8 cellular contexts compared by ENCODE assay signal in genomic region chr1:89065077-89065868, GRCh38. TPM values are rescaled to one million over a fixed set of nuclear protein-coding genes. Genes with fewer than 3 reads are reported as not detected.
DNase-seq lines count a peak whose midpoint lies in the region; ATAC-seq, FAIRE-seq and TF ChIP-seq lines count a peak whose summit lies in the region.

Gene GBP1 (minus strand): TSS chr1:89065208. CDS start chr1:89063234, 1,974 bp downstream.

- H3K9me3 Mint-ChIP-seq in astrocyte (ENCODE audit: unreplicated experiment) = peaks cover 2% of the 10 kb centered on the region
- no peaks in the 10 kb centered on the region for H3K9me3 Mint-ChIP-seq in endothelial cell (ENCODE audit: unreplicated experiment)

- intact Hi-C loops in spleen (cut with DNase I; ENCODE audit: low total_unique reads) = no loop called here

- TF ChIP-seq CTCF in astrocyte (IDR thresholded peaks at IDR 0.05; ENCODE audit: insufficient read depth, low read depth, low read length) (no peak), hepatocyte (IDR thresholded peaks at IDR 0.05; ENCODE audit: poor library complexity) (no peak), spleen (IDR thresholded peaks at IDR 0.05 in 8 of 11, conservative IDR thresholded peaks at IDR 0.05 in 3 of 11) (no peak), endothelial cell (IDR thresholded peaks at IDR 0.05; ENCODE audit: unreplicated experiment) (no peak), WERI-Rb-1 (IDR thresholded peaks at IDR 0.05; ENCODE audit: low read depth, low read length) (no peak)

- WGBS in hepatocyte (ENCODE audit: low lambda C conversion rate, missing lambda C conversion rate) = 69% methylated on average over 4 of the region's 4 CpGs
- 16 to 25% (median 21%) methylated on average over 4 of the region's 4 CpGs for WGBS in spleen, 5 donors

- ATAC-seq in GM21390 (IDR thresholded peaks at IDR 0.05; ENCODE audit: unreplicated experiment) = peak; percentile 58

- TF ChIP-seq POLR2A in spleen (IDR thresholded peaks at IDR 0.05) = peak in 1 of 3 donors; percentile 45

- H3K27ac Mint-ChIP-seq in astrocyte (ENCODE audit: unreplicated experiment) = peak within 1 kb of the TSS; percentile 66
- no peak within 1 kb of the TSS for H3K27ac Mint-ChIP-seq in endothelial cell (ENCODE audit: unreplicated experiment)

- H4K20me1 ChIP-seq in astrocyte (ENCODE audit: insufficient read depth, low read length) (peaks cover 3% of the 10 kb centered on the region), hepatocyte (ENCODE audit: insufficient read depth, poor library complexity, severe bottlenecking) (no peaks in the 10 kb centered on the region)

- no peaks in the 10 kb centered on the region for H3K9me2 ChIP-seq in hepatocyte (replicated peaks; ENCODE audit: insufficient read depth)

- no peaks in the 10 kb centered on the region for H3K36me3 ChIP-seq in astrocyte (ENCODE audit: insufficient read depth, low read length)
- H3K36me3 ChIP-seq in hepatocyte (replicated peaks; ENCODE audit: insufficient read depth, low read depth) = no peaks in the 10 kb centered on the region
- H3K36me3 ChIP-seq in spleen = peaks cover 0 to 31% (median under 1%) of the 10 kb centered on the region in 6 donors
- H3K36me3 ChIP-seq in WERI-Rb-1 = no peaks in the 10 kb centered on the region

- peak within 1 kb of the TSS; percentile 82 for H3K9ac ChIP-seq in astrocyte (ENCODE audit: low read length)

- H3K27me3 ChIP-seq in astrocyte (ENCODE audit: insufficient read depth, low read length) (no peaks in the 10 kb centered on the region), hepatocyte (no peaks in the 10 kb centered on the region), spleen (replicated peaks in 1 of 7) (no peaks in the 10 kb centered on the region), WERI-Rb-1 (ENCODE audit: insufficient read depth, low read depth, severe bottlenecking) (peaks cover 7% of the 10 kb centered on the region)

- H3K4me1 Mint-ChIP-seq in astrocyte (ENCODE audit: low read depth, unreplicated experiment) = peaks cover 23% of the 10 kb centered on the region
- H3K4me1 Mint-ChIP-seq in endothelial cell (ENCODE audit: unreplicated experiment) = peaks cover 11% of the 10 kb centered on the region

- H3K4me3 ChIP-seq in astrocyte (ENCODE audit: insufficient read depth, low read depth, low read length) (peak within 1 kb of the TSS; percentile 69), hepatocyte (peak within 1 kb of the TSS; percentile 1), spleen (peak within 1 kb of the TSS; percentile 43 to 70 (median 56)), WERI-Rb-1 (ENCODE audit: low read depth, low read length) (no peak within 1 kb of the TSS)

- H2AFZ ChIP-seq in astrocyte (ENCODE audit: low read depth, low read length) (peak within 1 kb of the TSS; percentile 65), hepatocyte (no peak within 1 kb of the TSS)

- H3K4me1 ChIP-seq in astrocyte (ENCODE audit: insufficient read depth, low read length) (no peaks in the 10 kb centered on the region), hepatocyte (ENCODE audit: insufficient read depth) (peaks cover 6% of the 10 kb centered on the region), spleen (peaks cover 13 to 81% (median 50%) of the 10 kb centered on the region in 6 donors)

- DNase-seq in DMS53 treated with DMSO at 0.1 percent for 48 hours (lab: John Stamatoyannopoulos, UW; ENCODE audit: unreplicated experiment) = peak; percentile 12
- DNase-seq in KG1 (lab: John Stamatoyannopoulos, UW) = peak; percentile 15
- peak; percentile 85 for DNase-seq in astrocyte (ENCODE audit: low read depth)
- DNase-seq in hepatocyte (ENCODE audit: low spot score) = peak; percentile 40
- no peak for DNase-seq in spleen
- DNase-seq in endothelial cell (ENCODE audit: low spot score) = no peak
- no peak for DNase-seq in WERI-Rb-1

- H3K27ac ChIP-seq in astrocyte (ENCODE audit: low read depth, low read length) (peak within 1 kb of the TSS; percentile 44), hepatocyte (peak within 1 kb of the TSS; percentile 69), spleen (peak within 1 kb of the TSS; percentile 69 to 89 (median 86)), WERI-Rb-1 (no peak within 1 kb of the TSS)

- H3K27me3 Mint-ChIP-seq in astrocyte (ENCODE audit: low read depth, unreplicated experiment) (no peaks in the 10 kb centered on the region), endothelial cell (ENCODE audit: unreplicated experiment) (no peaks in the 10 kb centered on the region)

- no peaks in the 10 kb centered on the region for H3K9me3 ChIP-seq in astrocyte (ENCODE audit: insufficient read depth, low read depth, low read length)
- H3K9me3 ChIP-seq in hepatocyte (ENCODE audit: low read depth) = no peaks in the 10 kb centered on the region
- no peaks in the 10 kb centered on the region for H3K9me3 ChIP-seq in spleen
- H3K9me3 ChIP-seq in WERI-Rb-1 (ENCODE audit: severe bottlenecking) = no peaks in the 10 kb centered on the region

- FAIRE-seq in astrocyte (lab: Jason Lieb, UNC) = peak; percentile 98

- peaks cover 4% of the 10 kb centered on the region for H3K36me3 Mint-ChIP-seq in astrocyte (ENCODE audit: low read depth, unreplicated experiment)
- H3K36me3 Mint-ChIP-seq in endothelial cell (ENCODE audit: low read depth, unreplicated experiment) = no peaks in the 10 kb centered on the region

- H3K4me3 Mint-ChIP-seq in astrocyte (ENCODE audit: unreplicated experiment) (peak within 1 kb of the TSS; percentile 90), endothelial cell (ENCODE audit: unreplicated experiment) (no peak within 1 kb of the TSS)

- H3K79me2 ChIP-seq in astrocyte (ENCODE audit: insufficient read depth, low read length) = peaks cover 13% of the 10 kb centered on the region
- no peaks in the 10 kb centered on the region for H3K79me2 ChIP-seq in hepatocyte

- H3K4me2 ChIP-seq in astrocyte (ENCODE audit: low read length) (peak within 1 kb of the TSS; percentile 87), hepatocyte (peak within 1 kb of the TSS; percentile 59)

RNA-seq across cellular contexts. Expression of gene GBP1, which starts in this region (rescaled TPM):
- total RNA-seq in astrocyte = 62.5 and 79.6 TPM in 2 replicates
- total RNA-seq in hepatocyte = 18.9 and 20.3 TPM in 2 replicates
- 12.0 and 19.3 TPM in 2 replicates for polyA plus RNA-seq in hepatocyte
- 100 to 1,000 TPM in 2 of 7 donors, 10 to 100 TPM in 5; 40.2 to 134 (median 63.1) TPM for total RNA-seq in spleen
- polyA plus RNA-seq in spleen = 10 to 100 TPM; 15.8 to 51.6 (median 18.5) TPM
- 9.9 TPM for total RNA-seq in endothelial cell (ENCODE audit: unreplicated experiment)

Comparison
In these comparisons a context has a peak if more than half of its experiments do, and no peak if none do; other contexts are left out.
1. DNase-seq: peak in DMS53 treated with DMSO at 0.1 percent for 48 hours (single experiment), KG1 (single experiment), astrocyte (single experiment) and hepatocyte (single experiment); none in spleen (single experiment), endothelial cell (single experiment) and WERI-Rb-1 (single experiment).